ENCODE assay signal across 37 cellular contexts in the genomic region with DNA sequence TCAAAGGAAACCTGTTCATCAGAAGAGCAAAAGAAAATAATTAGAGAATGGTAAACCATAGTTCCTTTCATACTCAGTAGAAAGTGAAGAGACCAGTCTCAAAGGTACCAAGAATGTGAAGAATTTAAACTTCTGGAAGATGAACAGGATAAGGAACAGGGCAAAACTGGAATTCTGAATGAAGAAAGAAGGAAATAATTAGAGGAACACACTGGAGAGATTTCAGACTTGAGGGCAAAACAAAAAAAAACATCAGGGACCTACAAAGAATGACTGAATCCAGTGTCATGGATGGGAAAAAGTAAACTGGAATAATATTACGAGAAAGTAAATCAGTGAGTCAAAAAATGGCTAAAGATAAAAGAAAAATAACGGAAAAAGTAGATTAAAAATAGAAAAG.
"Had no signal": no experiment of that assay in that cellular context is flagged by ENCODE, and none has a peak within 500 bp of the region (broad histone marks: within the 10 kb centered on the region; RNA-seq: fewer than 3 reads in every experiment).

No MANE protein-coding gene starts in this region.

- H3K4me3 Mint-ChIP-seq: activated B cell treated with CpG ODN at 0.5 μM for 24 hours; activated CD4-positive, alpha-beta memory T cell treated with anti-CD3 and anti-CD28 coated beads for 36 hours; activated CD4-positive, alpha-beta T cell treated with anti-CD3 and anti-CD28 coated beads, Interleukin-2, amount 10 ng/mL, durations not matched to agents 24 days and 14 days; activated CD8-positive, alpha-beta T cell treated with anti-CD3 and anti-CD28 coated beads for 36 hours; activated naive CD4-positive, alpha-beta T cell treated with anti-CD3 and anti-CD28 coated beads for 36 hours; activated naive CD8-positive, alpha-beta T cell treated with anti-CD3 and anti-CD28 coated beads for 36 hours; activated T-cell treated with anti-CD3 and anti-CD28 coated beads, Interleukin-2, amount 50 U/mL, for 4 hours; activated T-cell treated with anti-CD3 and anti-CD28 coated beads, Interleukin-2, amount 50 U/mL, for 72 hours; activated T-helper 1 cell treated with anti-CD3 and anti-CD28 coated beads, Interleukin-12 subunit alpha, Interleukin-12 subunit beta, Interleukin-2, Interleukin-4 antibody, amounts not matched to agents 30 ng/mL and 10 ng/mL and 1 ng/mL, durations not matched to agents 14 hours and 24 hours and 36 hours; activated T-helper 17 cell treated with anti-CD3 and anti-CD28 coated beads, Interleukin-2, amount 50 U/mL, for 72 hours; T-helper 1 cell treated with Interleukin-12 subunit alpha and Interleukin-12 subunit beta and Interleukin-4 antibody, amounts not matched to agents 30 μg/mL and 1 μg/mL, for 36 hours; T-helper 2 cell treated with Interferon-gamma antibody and Interleukin-4, amounts not matched to agents 5 μg/mL and 100 μg/mL, for 36 hours had no signal

- H3K27ac ChIP-seq: adrenal gland, body of pancreas, brain microvascular endothelial cell, breast epithelium, VCaP had no signal

- H3K27me3 Mint-ChIP-seq: activated B cell treated with CpG ODN at 0.5 μM for 24 hours; activated CD8-positive, alpha-beta T cell treated with anti-CD3 and anti-CD28 coated beads for 36 hours; activated naive CD8-positive, alpha-beta T cell treated with anti-CD3 and anti-CD28 coated beads for 36 hours had no signal

- H3K27ac Mint-ChIP-seq: activated B cell treated with CpG ODN at 0.5 μM for 24 hours; activated CD4-positive, alpha-beta memory T cell treated with anti-CD3 and anti-CD28 coated beads for 36 hours; activated CD4-positive, alpha-beta T cell treated with anti-CD3 and anti-CD28 coated beads, Interleukin-2, amount 10 ng/mL, durations not matched to agents 24 days and 14 days; activated CD8-positive, alpha-beta T cell treated with anti-CD3 and anti-CD28 coated beads for 36 hours; activated naive CD4-positive, alpha-beta T cell treated with anti-CD3 and anti-CD28 coated beads for 36 hours; activated naive CD4-positive, alpha-beta T cell treated with anti-CD3 and anti-CD28 coated beads, Interleukin-2, amount 50 U/mL, for 72 hours; activated naive CD8-positive, alpha-beta T cell treated with anti-CD3 and anti-CD28 coated beads for 36 hours; activated T-cell treated with anti-CD3 and anti-CD28 coated beads, Interleukin-2, amount 50 U/mL, for 72 hours; activated T-helper 1 cell treated with anti-CD3 and anti-CD28 coated beads, Interleukin-12 subunit alpha, Interleukin-12 subunit beta, Interleukin-2, Interleukin-4 antibody, amounts not matched to agents 30 ng/mL and 10 ng/mL and 1 ng/mL, durations not matched to agents 14 hours and 24 hours and 36 hours; activated T-helper 17 cell treated with anti-CD3 and anti-CD28 coated beads, Interleukin-2, amount 50 U/mL, for 72 hours; T-helper 1 cell treated with Interleukin-12 subunit alpha and Interleukin-12 subunit beta and Interleukin-4 antibody, amounts not matched to agents 30 μg/mL and 1 μg/mL, for 36 hours; T-helper 2 cell treated with Interferon-gamma antibody and Interleukin-4, amounts not matched to agents 5 μg/mL and 100 μg/mL, for 36 hours had no signal

- H3K9me3 ChIP-seq: adrenal gland, body of pancreas, breast epithelium had no signal

- H3K9me3 Mint-ChIP-seq: activated B cell treated with CpG ODN at 0.5 μM for 24 hours; activated CD4-positive, alpha-beta memory T cell treated with anti-CD3 and anti-CD28 coated beads for 36 hours; activated CD4-positive, alpha-beta T cell treated with anti-CD3 and anti-CD28 coated beads, Interleukin-2, amount 10 ng/mL, durations not matched to agents 24 days and 14 days; activated CD8-positive, alpha-beta T cell treated with anti-CD3 and anti-CD28 coated beads for 36 hours; activated naive CD4-positive, alpha-beta T cell treated with anti-CD3 and anti-CD28 coated beads, Interleukin-2, amount 50 U/mL, for 72 hours; activated naive CD8-positive, alpha-beta T cell treated with anti-CD3 and anti-CD28 coated beads for 36 hours; activated T-cell treated with anti-CD3 and anti-CD28 coated beads, Interleukin-2, amount 50 U/mL, for 4 hours; activated T-cell treated with anti-CD3 and anti-CD28 coated beads, Interleukin-2, amount 50 U/mL, for 72 hours; activated T-helper 1 cell treated with anti-CD3 and anti-CD28 coated beads, Interleukin-12 subunit alpha, Interleukin-12 subunit beta, Interleukin-2, Interleukin-4 antibody, amounts not matched to agents 30 ng/mL and 10 ng/mL and 1 ng/mL, durations not matched to agents 14 hours and 24 hours and 36 hours; T-helper 1 cell treated with Interleukin-12 subunit alpha and Interleukin-12 subunit beta and Interleukin-4 antibody, amounts not matched to agents 30 μg/mL and 1 μg/mL, for 36 hours; T-helper 2 cell treated with Interferon-gamma antibody and Interleukin-4, amounts not matched to agents 5 μg/mL and 100 μg/mL, for 36 hours had no signal

- DNase-seq: activated B cell treated with CpG ODN at 0.5 μM for 24 hours; activated CD4-positive, alpha-beta memory T cell treated with anti-CD3 and anti-CD28 coated beads for 36 hours; activated CD4-positive, alpha-beta T cell treated with anti-CD3 and anti-CD28 coated beads for 4 hours; activated CD4-positive, alpha-beta T cell treated with anti-CD3 and anti-CD28 coated beads, Interleukin-2, amount 10 ng/mL, durations not matched to agents 24 days and 14 days; activated CD4-positive, alpha-beta T cell treated with anti-CD3 and anti-CD28 coated beads, Interleukin-2, amount 50 U/mL, for 1 hour; activated CD4-positive, alpha-beta T cell treated with anti-CD3 and anti-CD28 coated beads, Interleukin-2, amount 50 U/mL, for 4 hours; activated CD4-positive, CD25-positive, alpha-beta regulatory T cell treated with anti-CD3 and anti-CD28 coated beads, Interleukin-2, amount 50 U/mL, for 72 hours; activated CD8-positive, alpha-beta memory T cell treated with anti-CD3 and anti-CD28 coated beads, Interleukin-2, amount 50 U/mL, for 4 hours; activated CD8-positive, alpha-beta T cell treated with anti-CD3 and anti-CD28 coated beads for 36 hours; activated effector memory CD4-positive, alpha-beta T cell treated with anti-CD3 and anti-CD28 coated beads, Interleukin-2, amount 50 U/mL, for 16 hours; activated gamma-delta T cell treated with Interleukin-2 at 50 U/mL for 16 hours; activated naive CD4-positive, alpha-beta T cell; activated naive CD4-positive, alpha-beta T cell treated with anti-CD3 and anti-CD28 coated beads for 36 hours; activated naive CD4-positive, alpha-beta T cell treated with anti-CD3 and anti-CD28 coated beads, Interleukin-2, amount 50 U/mL, for 16 hours; activated naive CD8-positive, alpha-beta T cell treated with anti-CD3 and anti-CD28 coated beads for 36 hours; activated T-cell treated with anti-CD3 and anti-CD28 coated beads for 4 hours; activated T-cell treated with anti-CD3 and anti-CD28 coated beads, Interleukin-2, amount 50 U/mL, for 1 hour; activated T-cell treated with anti-CD3 and anti-CD28 coated beads, Interleukin-2, amount 50 U/mL, for 4 hours; activated T-cell treated with anti-CD3 and anti-CD28 coated beads, Interleukin-2, amount 50 U/mL, for 72 hours; adrenal gland; amniotic stem cell; aorta; body of pancreas; brain microvascular endothelial cell; central memory CD4-positive, alpha-beta T cell; T-helper 1 cell; T-helper 2 cell; T-helper 9 cell had no signal

- FAIRE-seq: astrocyte, TTC549 had no signal

- H3K36me3 Mint-ChIP-seq: activated CD4-positive, alpha-beta memory T cell treated with anti-CD3 and anti-CD28 coated beads for 36 hours; activated naive CD4-positive, alpha-beta T cell treated with anti-CD3 and anti-CD28 coated beads, Interleukin-2, amount 50 U/mL, for 72 hours; activated naive CD8-positive, alpha-beta T cell treated with anti-CD3 and anti-CD28 coated beads for 36 hours had no signal

- H3K4me1 ChIP-seq: adrenal gland, body of pancreas, breast epithelium had no signal

- H3K36me3 ChIP-seq: adrenal gland, brain microvascular endothelial cell, breast epithelium had no signal

- H3K27me3 ChIP-seq: adrenal gland, body of pancreas, brain microvascular endothelial cell, breast epithelium had no signal

- H3K4me1 Mint-ChIP-seq: activated B cell treated with CpG ODN at 0.5 μM for 24 hours; activated CD4-positive, alpha-beta T cell treated with anti-CD3 and anti-CD28 coated beads, Interleukin-2, amount 10 ng/mL, durations not matched to agents 24 days and 14 days; activated naive CD8-positive, alpha-beta T cell treated with anti-CD3 and anti-CD28 coated beads for 36 hours; activated T-helper 17 cell treated with anti-CD3 and anti-CD28 coated beads, Interleukin-2, amount 50 U/mL, for 72 hours had no signal

- H3K4me3 ChIP-seq: adrenal gland, body of pancreas, breast epithelium had no signal
